8 cellular contexts compared by ENCODE assay signal in genomic region chr11:47175746-47176327, GRCh38. TPM values are rescaled to one million over a fixed set of nuclear protein-coding genes. Genes with fewer than 3 reads are reported as not detected.
DNase-seq lines count a peak whose midpoint lies in the region; ATAC-seq and TF ChIP-seq lines count a peak whose summit lies in the region.

No MANE protein-coding gene starts in this region.

- intact Hi-C loops in esophagus squamous epithelium (cut with DNase I) = loop anchor here (5.0 to 10.0 kb wide), 2 partner anchors 81 to 179 kb away; partner anchors contain the start of genes MYBPC3 and NR1H3

- no peaks in the 10 kb centered on the region for H3K4me1 ChIP-seq in RWPE2 (ENCODE audit: insufficient read depth, poor library complexity, severe bottlenecking)
- peaks cover 45 to 71% (median 45%) of the 10 kb centered on the region in 3 donors for H3K4me1 ChIP-seq in esophagus squamous epithelium

- no peak for TF ChIP-seq CTCF in RWPE2 (IDR thresholded peaks at IDR 0.05; ENCODE audit: poor library complexity, severe bottlenecking)
- TF ChIP-seq CTCF in esophagus squamous epithelium (IDR thresholded peaks at IDR 0.05) = no peak

- peaks cover 61% of the 10 kb centered on the region for H3K36me3 ChIP-seq in RWPE2 (ENCODE audit: low read depth)
- H3K36me3 ChIP-seq in esophagus squamous epithelium = peaks cover 8 to 77% (median 16%) of the 10 kb centered on the region in 3 donors

- H3K9me3 ChIP-seq in RWPE2 (ENCODE audit: severe bottlenecking) (no peaks in the 10 kb centered on the region), esophagus squamous epithelium (no peaks in the 10 kb centered on the region)

- WGBS in esophagus squamous epithelium, 2 donors = 18 to 36% methylated on average over 11 of the region's 14 CpGs

- TF ChIP-seq POLR2A in esophagus squamous epithelium (IDR thresholded peaks at IDR 0.05) = no peak

- H3K4me3 ChIP-seq in RWPE2 (ENCODE audit: severe bottlenecking) (peak overlapping the region; percentile 73), esophagus squamous epithelium (peak overlapping the region; percentile 83 to 95 (median 88)), skeletal muscle cell (ENCODE audit: low read depth, low read length) (peak overlapping the region; percentile 98)

- H3K27ac ChIP-seq in RWPE2 (ENCODE audit: poor library complexity, severe bottlenecking) (peak overlapping the region; percentile 65), esophagus squamous epithelium (peak overlapping the region; percentile 94 to 100 (median 99))

- no peak for DNase-seq in RWPE2 (ENCODE audit: low spot score)
- no peak for DNase-seq in esophagus squamous epithelium (lab: John Stamatoyannopoulos, UW)
- no peak for DNase-seq in skeletal muscle cell (ENCODE audit: low read depth)
- no peak for DNase-seq in activated effector memory CD4-positive, alpha-beta T cell treated with anti-CD3 and anti-CD28 coated beads, Interleukin-2, amount 50 U/mL, for 16 hours

- H3K27me3 ChIP-seq in RWPE2 (ENCODE audit: insufficient read depth, poor library complexity, severe bottlenecking) = no peaks in the 10 kb centered on the region
- no peaks in the 10 kb centered on the region for H3K27me3 ChIP-seq in esophagus squamous epithelium

- ATAC-seq in GM21526 (IDR thresholded peaks at IDR 0.05; ENCODE audit: low FRiP score, unreplicated experiment) = peak; percentile 11
- ATAC-seq in RWPE2 (ENCODE audit: low read depth) = no peak
- no peak for ATAC-seq in HG03520 (IDR thresholded peaks at IDR 0.05; ENCODE audit: unreplicated experiment)
- ATAC-seq in GM21367 (IDR thresholded peaks at IDR 0.05; ENCODE audit: unreplicated experiment) = no peak
- no peak for ATAC-seq in HG03354 (IDR thresholded peaks at IDR 0.05; ENCODE audit: poor library complexity, severe bottlenecking, unreplicated experiment)

RNA-seq across cellular contexts. Expression of gene ARFGAP2, which starts 0.8 kb away (rescaled TPM):
- 100 to 1,000 TPM in 3 of 4 donors, 10 to 100 TPM in 1; 95.3 to 171 (median 119) TPM for total RNA-seq in esophagus squamous epithelium

RNA-seq across cellular contexts. Expression of gene PACSIN3, which starts 10.4 kb away (rescaled TPM):
- total RNA-seq in esophagus squamous epithelium = 10 to 100 TPM; 55.9 to 95.7 (median 65.0) TPM

RNA-seq across cellular contexts. Expression of gene DDB2, which starts 38.9 kb away (rescaled TPM):
- 10 to 100 TPM; 25.7 to 65.8 (median 43.5) TPM for total RNA-seq in esophagus squamous epithelium
